ENCODE assay signal across 10 cellular contexts in genomic region chrX:64642482-64642881, GRCh38.
DNase-seq lines count a peak whose midpoint lies in the region; ATAC-seq, FAIRE-seq and TF ChIP-seq lines count a peak whose summit lies in the region.
"Had no signal": no experiment of that assay in that cellular context is flagged by ENCODE, and none has a peak within 500 bp of the region (broad histone marks: within the 10 kb centered on the region; RNA-seq: fewer than 3 reads in every experiment).

No MANE protein-coding gene starts in this region.

- CTCF ChIA-PET in PC-3 (lab: Charles Lee), result no interaction called here

- H4K20me1 ChIP-seq in DOHH2 (ENCODE audit: control insufficient read depth, insufficient read depth, low read depth, low read length), result no peaks in the 10 kb centered on the region
- H4K20me1 ChIP-seq in PC-3 (ENCODE audit: low read length), result no peaks in the 10 kb centered on the region

- H3K79me2 ChIP-seq in DOHH2 (ENCODE audit: control insufficient read depth, low read length), result no peaks in the 10 kb centered on the region
- H3K79me2 ChIP-seq in PC-3 (ENCODE audit: low read length), result no peaks in the 10 kb centered on the region

- intact Hi-C loops in PC-3 (cut with micrococcal nuclease), result no loop called here

- TF ChIP-seq CTCF in DOHH2 (IDR thresholded peaks at IDR 0.05; ENCODE audit: low read depth, low read length, poor library complexity, severe bottlenecking), result peak; percentile 47
- TF ChIP-seq CTCF in PC-3 (conservative IDR thresholded peaks at IDR 0.05; ENCODE audit: low read depth, low read length), result peak; percentile 17; the same call in 1 of the 2 replicates
- TF ChIP-seq CTCF in fibroblast of mammary gland (conservative IDR thresholded peaks at IDR 0.05; ENCODE audit: control insufficient read depth, insufficient read depth, low read depth, low read length), result peak; percentile 28

- H3K27me3 ChIP-seq in DOHH2 (ENCODE audit: control insufficient read depth, low read length) (no peaks in the 10 kb centered on the region), PC-3 (ENCODE audit: low read length) (no peaks in the 10 kb centered on the region)
- H3K27me3 ChIP-seq: tibial artery had no signal

- FAIRE-seq in GM12892 (lab: Jason Lieb, UNC), result peak; percentile 77

- no peak for TF ChIP-seq POLR2A in GM12892 (IDR thresholded peaks at IDR 0.05; ENCODE audit: low read depth, low read length)

- no peak for ATAC-seq in PC-3

- POLR2A ChIA-PET in PC-3 (lab: Charles Lee; ENCODE audit: unreplicated experiment), result no interaction called here

- H3K27ac ChIP-seq in DOHH2 (ENCODE audit: low read depth, low read length), result no peak overlapping the region
- H3K27ac ChIP-seq in PC-3 (ENCODE audit: low read length), result no peak overlapping the region
- H3K27ac ChIP-seq: tibial artery had no signal

- no peaks in the 10 kb centered on the region for H3F3A ChIP-seq in DOHH2 (ENCODE audit: control insufficient read depth, insufficient read depth)
- H3F3A ChIP-seq in PC-3 (ENCODE audit: low read length, unreplicated experiment), result no peaks in the 10 kb centered on the region

- H3K4me3 ChIP-seq in DOHH2 (ENCODE audit: low read length), result no peak overlapping the region
- no peak overlapping the region for H3K4me3 ChIP-seq in PC-3 (ENCODE audit: low read length)
- H3K4me3 ChIP-seq in fibroblast of mammary gland (ENCODE audit: control insufficient read depth, low read depth, low read length), result no peak overlapping the region
- H3K4me3 ChIP-seq: tibial artery had no signal

- H3K4me1 ChIP-seq in DOHH2 (ENCODE audit: control insufficient read depth, low read length) (no peaks in the 10 kb centered on the region), PC-3 (ENCODE audit: insufficient read depth, low read length) (no peaks in the 10 kb centered on the region)
- H3K4me1 ChIP-seq: tibial artery had no signal

- no TSS peak for BruUV-seq in PC-3 (replicated peaks; lab: Mats Ljungman, UMichigan)

- H3K36me3 ChIP-seq in DOHH2 (ENCODE audit: control insufficient read depth, low read length) (no peaks in the 10 kb centered on the region), PC-3 (ENCODE audit: low read depth, low read length) (no peaks in the 10 kb centered on the region)
- H3K36me3 ChIP-seq: tibial artery had no signal

- H2AFZ ChIP-seq in PC-3 (ENCODE audit: low read length), result no peak overlapping the region

- no peaks in the 10 kb centered on the region for H3K9me3 ChIP-seq in DOHH2 (ENCODE audit: control insufficient read depth, insufficient read depth, low read length)
- no peaks in the 10 kb centered on the region for H3K9me3 ChIP-seq in PC-3 (ENCODE audit: low read length)

- no peak overlapping the region for H3K4me2 ChIP-seq in DOHH2 (ENCODE audit: low read length)
- H3K4me2 ChIP-seq in PC-3 (ENCODE audit: low read length), result no peak overlapping the region

- no peak overlapping the region for H3K9ac ChIP-seq in PC-3 (ENCODE audit: low read length)

- DNase-seq in GM12892 (ENCODE audit: insufficient read length) (no peak), PC-3 (no peak), fibroblast of mammary gland (ENCODE audit: low read depth) (no peak), dedifferentiated amniotic fluid mesenchymal stem cell (ENCODE audit: extremely low spot score) (no peak), T-helper 9 cell (no peak)
- DNase-seq in NK-92 treated with Interleukin-12 subunit alpha and Interleukin-12 subunit beta, amount 100 ng/mL, for 24 hours (lab: John Stamatoyannopoulos, UW), result no peak
- DNase-seq: CD8-positive, alpha-beta memory T cell; KG1; tibial artery had no signal

- H3K9me2 ChIP-seq in DOHH2 (replicated peaks; ENCODE audit: control insufficient read depth, low read length) (no peaks in the 10 kb centered on the region), PC-3 (replicated peaks; ENCODE audit: low read length) (no peaks in the 10 kb centered on the region)
